8 cellular contexts compared by ENCODE assay signal in the genomic region with DNA sequence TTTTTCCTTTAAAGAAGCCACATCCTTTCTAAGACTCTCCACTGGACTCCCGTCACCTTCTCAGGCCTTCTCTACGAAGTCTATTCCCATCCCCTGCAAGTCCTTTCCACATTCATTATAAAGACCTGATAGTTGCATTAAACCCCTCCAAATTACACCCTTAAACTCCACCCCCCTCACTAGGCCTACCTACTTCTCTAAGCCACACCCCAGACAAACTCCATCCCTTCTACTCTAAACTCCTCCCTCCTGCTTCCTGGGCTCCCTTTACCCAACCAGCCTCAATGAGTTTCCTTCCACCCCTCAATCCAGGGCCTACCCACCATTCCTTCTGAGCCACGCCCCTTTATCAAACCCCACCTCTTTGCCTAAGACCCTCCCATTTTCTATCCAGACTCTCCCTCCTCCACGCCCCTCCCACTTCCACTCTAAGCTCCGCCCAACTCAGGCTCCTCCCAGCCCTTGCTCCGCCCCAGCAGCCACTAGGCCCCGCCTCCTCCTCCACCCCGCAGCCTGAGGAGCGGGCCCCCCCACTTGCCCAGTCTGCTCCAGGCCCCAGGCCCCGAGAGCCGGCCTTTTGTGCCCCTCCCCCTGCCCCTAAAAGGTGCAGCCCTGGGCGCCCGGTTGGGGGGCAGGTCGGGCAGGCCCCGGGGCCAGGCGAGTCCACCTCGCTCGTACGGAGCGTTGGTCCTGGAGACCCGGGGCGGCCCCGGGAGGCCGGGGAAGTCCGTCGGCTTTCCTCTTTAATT. TPM values are rescaled to one million over a fixed set of nuclear protein-coding genes. Genes with fewer than 3 reads are reported as not detected.
DNase-seq lines count a peak whose midpoint lies in the region; ATAC-seq and TF ChIP-seq lines count a peak whose summit lies in the region.

No MANE protein-coding gene starts in this region.

- H3K27ac Mint-ChIP-seq in activated CD4-positive, alpha-beta memory T cell treated with anti-CD3 and anti-CD28 coated beads for 36 hours = peak overlapping the region; percentile 95

- H3K9ac ChIP-seq in duodenal mucosa (ENCODE audit: low read depth in 1 of 2, low read length in 2 of 2) = peak overlapping the region; percentile 73 to 94

- H3K4me1 ChIP-seq in duodenal mucosa (ENCODE audit: control insufficient read depth in 1 of 2, insufficient read depth in 2 of 2, low read length in 2 of 2) (peaks cover 10 to 16% of the 10 kb centered on the region in 2 donors), lung (ENCODE audit: control insufficient read depth in 2 of 2, insufficient read depth in 2 of 2, low read length in 2 of 2) (peaks cover 0 to 5% of the 10 kb centered on the region in 2 donors)

- H3K27ac ChIP-seq in C4-2B (peak overlapping the region; percentile 91), duodenal mucosa (ENCODE audit: low read depth, low read length) (peak overlapping the region; percentile 93), lung (ENCODE audit: low read depth in 1 of 2, low read length in 1 of 2) (peak overlapping the region; percentile 88 to 97)

- no peaks in the 10 kb centered on the region for H3K27me3 Mint-ChIP-seq in activated CD4-positive, alpha-beta memory T cell treated with anti-CD3 and anti-CD28 coated beads for 36 hours

- no peak for TF ChIP-seq CTCF in C4-2B (conservative IDR thresholded peaks at IDR 0.05)
- no peak for TF ChIP-seq CTCF in lung (IDR thresholded peaks at IDR 0.05; ENCODE audit: control extremely low read depth, extremely low read depth)

- peaks cover 31% of the 10 kb centered on the region for H3K36me3 Mint-ChIP-seq in activated CD4-positive, alpha-beta memory T cell treated with anti-CD3 and anti-CD28 coated beads for 36 hours

- CTCF ChIA-PET in activated CD4-positive, alpha-beta memory T cell treated with anti-CD3 and anti-CD28 coated beads for 36 hours (lab: Charles Lee) = interaction anchor here (0.6 to 2.8 kb wide), 7 partner anchors 11 to 122 kb away, joined by 3 to 15 read pairs (median 5); partner anchors contain the start of gene ZNF628

- H3K4me3 ChIP-seq in duodenal mucosa (ENCODE audit: low read depth in 1 of 2, low read length in 2 of 2) = peak overlapping the region; percentile 85 to 95
- peak overlapping the region; percentile 56 for H3K4me3 ChIP-seq in lung

- no peaks in the 10 kb centered on the region for H3K9me3 Mint-ChIP-seq in activated CD4-positive, alpha-beta memory T cell treated with anti-CD3 and anti-CD28 coated beads for 36 hours

- DNase-seq in NCI-H774 (lab: John Stamatoyannopoulos, UW) (peak; percentile 92), lung (ENCODE audit: low spot score) (peak; percentile 96)
- DNase-seq in activated CD4-positive, alpha-beta memory T cell treated with anti-CD3 and anti-CD28 coated beads for 36 hours = peak; percentile 96
- peak; percentile 87 to 90 (median 88) for DNase-seq in stimulated activated CD4-positive, alpha-beta T cell treated with anti-CD3 and anti-CD28 coated beads, TNF-alpha, amount 100 ng/mL, for 24 hours (ENCODE audit: low read depth in 3 of 3)

- H3K9me3 ChIP-seq in duodenal mucosa (ENCODE audit: control insufficient read depth in 1 of 2, low read length in 2 of 2) (no peaks in the 10 kb centered on the region), lung (ENCODE audit: control insufficient read depth in 2 of 2, insufficient read depth in 1 of 2, low read length in 1 of 2) (no peaks in the 10 kb centered on the region)

- ATAC-seq in GM19395 (IDR thresholded peaks at IDR 0.05; ENCODE audit: unreplicated experiment) = peak; percentile 51
- ATAC-seq in HG03565 (IDR thresholded peaks at IDR 0.05; ENCODE audit: unreplicated experiment) = peak; percentile 47
- ATAC-seq in lung (ENCODE audit: insufficient read depth, low FRiP score) = peak; percentile 86

- H3K27me3 ChIP-seq in duodenal mucosa (ENCODE audit: control insufficient read depth in 1 of 2, insufficient read depth in 2 of 2, low read length in 2 of 2) (no peaks in the 10 kb centered on the region), lung (ENCODE audit: control insufficient read depth, insufficient read depth) (no peaks in the 10 kb centered on the region)

- peak overlapping the region; percentile 91 for H3K4me3 Mint-ChIP-seq in activated CD4-positive, alpha-beta memory T cell treated with anti-CD3 and anti-CD28 coated beads for 36 hours

- POLR2A ChIA-PET in activated CD4-positive, alpha-beta memory T cell treated with anti-CD3 and anti-CD28 coated beads for 36 hours (lab: Charles Lee) = interaction anchor here (0.8 to 1.9 kb wide), 11 partner anchors 12 to 259 kb away, joined by 3 to 20 read pairs (median 5); partner anchors contain the start of genes KMT5C, TMEM238, U2AF2 and UBE2S

- 6 to 7% methylated on average over 23 to 26 of the region's 26 CpGs for WGBS in lung, 2 donors

- intact Hi-C loops in activated CD4-positive, alpha-beta memory T cell treated with anti-CD3 and anti-CD28 coated beads for 36 hours (cut with micrococcal nuclease) = loop anchor here (1.0 kb wide), 5 partner anchors 12 to 340 kb away; partner anchors contain the start of genes KMT5C, PPP6R1 and ZNF784

- H3K36me3 ChIP-seq in duodenal mucosa (ENCODE audit: control insufficient read depth in 1 of 2, insufficient read depth in 2 of 2, low read length in 2 of 2) (peaks cover 17 to 25% of the 10 kb centered on the region in 2 donors), lung (ENCODE audit: control insufficient read depth in 2 of 2, insufficient read depth in 2 of 2, low read length in 2 of 2) (peaks cover 5 to 23% of the 10 kb centered on the region in 2 donors)

- peaks cover 21% of the 10 kb centered on the region for H3K4me1 Mint-ChIP-seq in activated CD4-positive, alpha-beta memory T cell treated with anti-CD3 and anti-CD28 coated beads for 36 hours (ENCODE audit: low read depth)

RNA-seq across cellular contexts. Expression of gene FIZ1, which starts 0.4 kb away (rescaled TPM):
- 10 to 100 TPM; 13.8 to 13.9 TPM for total RNA-seq in activated CD4-positive, alpha-beta memory T cell treated with anti-CD3 and anti-CD28 coated beads for 36 hours
- 10 to 100 TPM in 1 of 2 donors, 1 to 10 TPM in 1; 5.6 to 17.6 TPM for total RNA-seq in lung
- 10 to 100 TPM in 1 of 2 donors, 1 to 10 TPM in 1; 7.5 to 12.3 TPM for polyA plus RNA-seq in lung

RNA-seq across cellular contexts. Expression of gene ZNF524, which starts 1.2 kb away (rescaled TPM):
- 10 to 100 TPM; 21.5 to 25.1 TPM for total RNA-seq in activated CD4-positive, alpha-beta memory T cell treated with anti-CD3 and anti-CD28 coated beads for 36 hours
- 10 to 100 TPM; 12.6 to 26.3 TPM for total RNA-seq in lung
- polyA plus RNA-seq in lung = 10 to 100 TPM; 30.1 to 62.5 TPM

RNA-seq across cellular contexts. Expression of gene ZNF865, which starts 6.6 kb away (rescaled TPM):
- total RNA-seq in activated CD4-positive, alpha-beta memory T cell treated with anti-CD3 and anti-CD28 coated beads for 36 hours = 10 to 100 TPM; 12.0 to 13.3 TPM
- 10 to 100 TPM in 1 of 2 donors, 1 to 10 TPM in 1; 5.1 to 19.3 TPM for total RNA-seq in lung
- polyA plus RNA-seq in lung = 10 to 100 TPM in 1 of 2 donors, 1 to 10 TPM in 1; 8.4 to 11.7 TPM

RNA-seq across cellular contexts. Expression of gene ZNF579, which starts 18.2 kb away (rescaled TPM):
- 1 to 10 TPM; 6.6 to 6.7 TPM for total RNA-seq in activated CD4-positive, alpha-beta memory T cell treated with anti-CD3 and anti-CD28 coated beads for 36 hours
- 10 to 100 TPM in 1 of 2 donors, 1 to 10 TPM in 1; 4.3 to 20.8 TPM for total RNA-seq in lung
- 10 to 100 TPM in 1 of 2 donors, 1 to 10 TPM in 1; 6.5 to 13.6 TPM for polyA plus RNA-seq in lung

RNA-seq across cellular contexts. Expression of gene ZNF784, which starts 25.5 kb away (rescaled TPM):
- total RNA-seq in activated CD4-positive, alpha-beta memory T cell treated with anti-CD3 and anti-CD28 coated beads for 36 hours = 1 to 10 TPM; 3.9 to 4.4 TPM
- total RNA-seq in lung = 1 to 10 TPM; 6.3 to 9.4 TPM
- 1 to 10 TPM; 6.5 to 7.2 TPM for polyA plus RNA-seq in lung

Comparison
In these comparisons a context has a peak if more than half of its experiments do, and no peak if none do; other contexts are left out.
1. Peak in every context shown above with its lines: DNase-seq, ATAC-seq, H3K4me3 ChIP-seq and H3K27ac ChIP-seq.